ENCODE assay signal across 12 cellular contexts in genomic region chr3:43872301-43872700, GRCh38.
DNase-seq lines count a peak whose midpoint lies in the region; ATAC-seq and TF ChIP-seq lines count a peak whose summit lies in the region.
"Had no signal": no experiment of that assay in that cellular context is flagged by ENCODE, and none has a peak within 500 bp of the region (broad histone marks: within the 10 kb centered on the region; RNA-seq: fewer than 3 reads in every experiment).

No MANE protein-coding gene starts in this region.

- no peak for ATAC-seq in GM21528 (IDR thresholded peaks at IDR 0.05; ENCODE audit: low FRiP score, unreplicated experiment)
- ATAC-seq: activated T-helper 17 cell treated with anti-CD3 and anti-CD28 coated beads, Interleukin-2, amount 50 U/mL, for 72 hours had no signal

- no peaks in the 10 kb centered on the region for H3K27me3 ChIP-seq in breast epithelium

- H3K9me3 Mint-ChIP-seq in MCF 10A (ENCODE audit: unreplicated experiment), result no peaks in the 10 kb centered on the region
- H3K9me3 Mint-ChIP-seq: activated T-helper 17 cell treated with anti-CD3 and anti-CD28 coated beads, Interleukin-2, amount 50 U/mL, for 72 hours had no signal

- H3K27ac Mint-ChIP-seq in MCF 10A (ENCODE audit: low read depth, unreplicated experiment), result peak overlapping the region; percentile 40
- H3K27ac Mint-ChIP-seq: activated T-helper 17 cell treated with anti-CD3 and anti-CD28 coated beads, Interleukin-2, amount 50 U/mL, for 72 hours; B cell had no signal

- peaks cover 66% of the 10 kb centered on the region for H3K4me1 Mint-ChIP-seq in MCF 10A (ENCODE audit: insufficient read depth, unreplicated experiment)
- H3K4me1 Mint-ChIP-seq: activated T-helper 17 cell treated with anti-CD3 and anti-CD28 coated beads, Interleukin-2, amount 50 U/mL, for 72 hours; B cell had no signal

- intact Hi-C loops in MCF 10A (cut with micrococcal nuclease) (loop anchor here (5.0 to 10.0 kb wide), 3 partner anchors 105 to 885 kb away; no protein-coding TSS in a partner anchor), breast epithelium (cut with DNase I; ENCODE audit: low total_unique reads) (no loop called here)

- BruUV-seq in MCF 10A (replicated peaks; lab: Mats Ljungman, UMichigan), result no TSS peak

- H3K27me3 Mint-ChIP-seq in MCF 10A (ENCODE audit: insufficient read depth, unreplicated experiment), result no peaks in the 10 kb centered on the region

- peak; percentile 81 for DNase-seq in MCF 10A (ENCODE audit: unreplicated experiment)
- DNase-seq in breast epithelium (ENCODE audit: low spot score in 2 of 2), result no peak
- peak; percentile 72 for DNase-seq in amniotic stem cell (lab: John Stamatoyannopoulos, UW)
- peak; percentile 87 for DNase-seq in glomerular visceral epithelial cell (ENCODE audit: extremely low spot score)
- no peak for DNase-seq in stimulated activated naive CD4-positive, alpha-beta T cell treated with Interleukin-2 at 50 U/mL for 16 hours (lab: John Stamatoyannopoulos, UW)
- no peak for DNase-seq in NCI-H2227 treated with DMSO at 0.1 percent for 48 hours (lab: John Stamatoyannopoulos, UW)
- no peak for DNase-seq in NK-92 treated with Interleukin-12 subunit alpha and Interleukin-12 subunit beta, amount 100 ng/mL, for 24 hours (lab: John Stamatoyannopoulos, UW)
- DNase-seq: MM.1S, right cardiac atrium had no signal

- H3K9me3 ChIP-seq in breast epithelium, result no peaks in the 10 kb centered on the region

- no peak for TF ChIP-seq CTCF in MCF 10A (IDR thresholded peaks at IDR 0.05; ENCODE audit: unreplicated experiment)
- no peak for TF ChIP-seq CTCF in breast epithelium (IDR thresholded peaks at IDR 0.05)

- no peaks in the 10 kb centered on the region for H3K36me3 ChIP-seq in breast epithelium

- POLR2A ChIA-PET in MCF 10A (lab: Yijun Ruan, JAX), result no interaction called here

- TF ChIP-seq POLR2A in breast epithelium (IDR thresholded peaks at IDR 0.05), result no peak

- CTCF ChIA-PET in MCF 10A (lab: Yijun Ruan, JAX), result interaction anchor here (1.0 kb wide), 1 partner anchor 81 kb away, joined by 3 read pairs; no protein-coding TSS in a partner anchor

- no peaks in the 10 kb centered on the region for H3K4me1 ChIP-seq in breast epithelium

- H3K27ac ChIP-seq in breast epithelium, result no peak overlapping the region

- H3K4me3 ChIP-seq in breast epithelium, result no peak overlapping the region

- H3K4me3 Mint-ChIP-seq in MCF 10A (ENCODE audit: unreplicated experiment), result no peak overlapping the region
- H3K4me3 Mint-ChIP-seq: activated T-helper 17 cell treated with anti-CD3 and anti-CD28 coated beads, Interleukin-2, amount 50 U/mL, for 72 hours; B cell had no signal

- no peaks in the 10 kb centered on the region for H3K36me3 Mint-ChIP-seq in MCF 10A (ENCODE audit: insufficient read depth, unreplicated experiment)

Comparison
In these comparisons a context has a peak if more than half of its experiments do, and no peak if none do; other contexts are left out.
1. DNase-seq: peak in MCF 10A (single experiment), amniotic stem cell (single experiment) and glomerular visceral epithelial cell (single experiment); none in breast epithelium (0 of 2), stimulated activated naive CD4-positive, alpha-beta T cell treated with Interleukin-2 at 50 U/mL for 16 hours (single experiment), NCI-H2227 treated with DMSO at 0.1 percent for 48 hours (single experiment) and NK-92 treated with Interleukin-12 subunit alpha and Interleukin-12 subunit beta, amount 100 ng/mL, for 24 hours (single experiment).